Comparison of ENCODE assay signal across 27 cellular contexts in genomic region chr10:88968316-88968882, GRCh38. TPM values are rescaled to one million over a fixed set of nuclear protein-coding genes. Genes with fewer than 3 reads are reported as not detected.
A peak's percentile ranks its signal among the peaks of the same experiment; 100 is the strongest.
DNase-seq lines count a peak whose midpoint lies in the region; ATAC-seq and TF ChIP-seq lines count a peak whose summit lies in the region.
"Had no signal": no experiment of that assay in that cellular context is flagged by ENCODE, and none has a peak within 500 bp of the region (broad histone marks: within the 10 kb centered on the region; RNA-seq: fewer than 3 reads in every experiment).

No MANE protein-coding gene starts in this region.

- intact Hi-C loops in mammary epithelial cell (cut with micrococcal nuclease) (no loop called here), breast epithelium (cut with DNase I; ENCODE audit: low total_unique reads) (no loop called here), aorta (cut with DNase I) (no loop called here)

- H3K9me3 ChIP-seq in mammary epithelial cell (replicated peaks; ENCODE audit: insufficient read depth, low read length), result no peaks in the 10 kb centered on the region
- H3K9me3 ChIP-seq in breast epithelium, result no peaks in the 10 kb centered on the region
- no peaks in the 10 kb centered on the region for H3K9me3 ChIP-seq in gastroesophageal sphincter
- H3K9me3 ChIP-seq in skeletal muscle tissue (ENCODE audit: control insufficient read depth in 3 of 3, low read length in 3 of 3), result no peaks in the 10 kb centered on the region
- H3K9me3 ChIP-seq in aorta (ENCODE audit: control insufficient read depth, low read length), result no peaks in the 10 kb centered on the region
- H3K9me3 ChIP-seq: left lung, suprapubic skin had no signal

- no peaks in the 10 kb centered on the region for H3K4me1 ChIP-seq in mammary epithelial cell (ENCODE audit: insufficient read depth, low read length)
- H3K4me1 ChIP-seq in breast epithelium, result no peaks in the 10 kb centered on the region
- H3K4me1 ChIP-seq in gastroesophageal sphincter, result peaks cover 0 to 82% (median 5%) of the 10 kb centered on the region in 3 donors
- no peaks in the 10 kb centered on the region for H3K4me1 ChIP-seq in skeletal muscle tissue (ENCODE audit: control insufficient read depth in 3 of 3, insufficient read depth in 3 of 3, low read length in 3 of 3)
- peaks cover 7 to 21% of the 10 kb centered on the region in 2 donors for H3K4me1 ChIP-seq in aorta (ENCODE audit: control insufficient read depth in 1 of 2, insufficient read depth in 2 of 2, low read length in 2 of 2)

- no peak for TF ChIP-seq CTCF in mammary epithelial cell (conservative IDR thresholded peaks at IDR 0.05 in 1 of 2, IDR thresholded peaks at IDR 0.05 in 1 of 2; ENCODE audit: extremely low read depth in 1 of 2, insufficient read depth in 1 of 2, low read depth in 1 of 2, low read length in 2 of 2)
- no peak for TF ChIP-seq CTCF in breast epithelium (IDR thresholded peaks at IDR 0.05)
- no peak for TF ChIP-seq CTCF in gastroesophageal sphincter (IDR thresholded peaks at IDR 0.05)

- no peak overlapping the region for H3K4me2 ChIP-seq in mammary epithelial cell (ENCODE audit: insufficient read depth, low read depth, low read length)

- in situ Hi-C loops in mammary epithelial cell (cut with MboI; ENCODE audit: low sequenced_read_pairs in 2 of 2), result no loop called here

- 20% methylated on average over 3 of the region's 3 CpGs for WGBS in mammary epithelial cell (ENCODE audit: low coverage, missing lambda C conversion rate)
- WGBS in gastroesophageal sphincter (ENCODE audit: low coverage in 1 of 2), 2 donors, result 21 to 35% methylated on average over 3 of the region's 3 CpGs
- 6 to 10% methylated on average over 3 of the region's 3 CpGs for WGBS in aorta, 2 donors

- H3K27me3 ChIP-seq in mammary epithelial cell (ENCODE audit: insufficient read depth, low read length) (no peaks in the 10 kb centered on the region), breast epithelium (no peaks in the 10 kb centered on the region), gastroesophageal sphincter (no peaks in the 10 kb centered on the region), skeletal muscle tissue (ENCODE audit: control insufficient read depth in 3 of 3, insufficient read depth in 3 of 3, low read length in 3 of 3) (no peaks in the 10 kb centered on the region), aorta (ENCODE audit: control insufficient read depth in 1 of 2, insufficient read depth in 2 of 2, low read length in 1 of 2) (no peaks in the 10 kb centered on the region)
- H3K27me3 ChIP-seq: cardiac muscle cell, left lung, suprapubic skin had no signal

- ATAC-seq in gastroesophageal sphincter, result no peak
- ATAC-seq in aorta (ENCODE audit: low FRiP score), result peak; percentile 64
- ATAC-seq: K562, left lung had no signal

- H3K9ac ChIP-seq in mammary epithelial cell (ENCODE audit: insufficient read depth, low read length) (no peak overlapping the region), skeletal muscle tissue (ENCODE audit: low read depth in 1 of 3, low read length in 3 of 3) (no peak overlapping the region)

- dilution Hi-C loops in mammary epithelial cell (cut with HindIII; ENCODE audit: low sequenced_read_pairs), result no loop called here

- H3K4me3 ChIP-seq in mammary epithelial cell (replicated peaks in 1 of 3; ENCODE audit: insufficient read depth in 1 of 3, low read depth in 2 of 3, low read length in 3 of 3) (no peak overlapping the region), breast epithelium (no peak overlapping the region), gastroesophageal sphincter (no peak overlapping the region), skeletal muscle tissue (ENCODE audit: low read length in 3 of 3) (no peak overlapping the region), aorta (ENCODE audit: low read length in 2 of 2) (peak overlapping the region in 1 of 2 donors; percentile 34)
- H3K4me3 ChIP-seq: cardiac muscle cell, K562, left lung, suprapubic skin had no signal

- H2AFZ ChIP-seq in mammary epithelial cell (ENCODE audit: low read depth, low read length), result peak overlapping the region; percentile 47

- H3K79me2 ChIP-seq in mammary epithelial cell (ENCODE audit: insufficient read depth, low read length), result no peaks in the 10 kb centered on the region

- H3K27ac ChIP-seq in mammary epithelial cell (ENCODE audit: insufficient read depth, low read depth, low read length), result no peak overlapping the region
- H3K27ac ChIP-seq in breast epithelium, result peak overlapping the region in 1 of 2 donors; percentile 27
- peak overlapping the region; percentile 68 to 81 (median 75) for H3K27ac ChIP-seq in gastroesophageal sphincter
- H3K27ac ChIP-seq in skeletal muscle tissue (ENCODE audit: low read depth, low read length), result peak overlapping the region; percentile 28
- peak overlapping the region in 1 of 2 donors; percentile 95 for H3K27ac ChIP-seq in aorta (ENCODE audit: low read depth in 1 of 2, low read length in 2 of 2)
- H3K27ac ChIP-seq: 22Rv1, cardiac muscle cell, RWPE1, suprapubic skin had no signal

- no peak for DNase-seq in mammary epithelial cell
- no peak for DNase-seq in breast epithelium (ENCODE audit: low spot score in 2 of 2)
- no peak for DNase-seq in aorta
- no peak for DNase-seq in EL
- DNase-seq in cortex of kidney (lab: John Stamatoyannopoulos, UW), result no peak
- DNase-seq in hippocampal formation (lab: John Stamatoyannopoulos, UW), result no peak
- DNase-seq: activated CD4-positive, alpha-beta T cell treated with anti-CD3 and anti-CD28 coated beads, Interleukin-2, amount 50 U/mL, for 4 hours; activated CD4-positive, CD25-positive, alpha-beta regulatory T cell; activated naive CD4-positive, alpha-beta T cell treated with anti-CD3 and anti-CD28 coated beads, Interleukin-2, amount 50 U/mL, for 16 hours; amygdala; CD8-positive, alpha-beta memory T cell; dermis blood vessel endothelial cell; DMS 273 treated with DMSO at 0.1 percent for 48 hours; HCEC 1CT; left lung; MM.1S; naive B cell; NCI-H1417 treated with DMSO at 0.1 percent for 48 hours; nucleus accumbens; stimulated activated CD4-positive, alpha-beta T cell treated with anti-CD3 and anti-CD28 coated beads, Interleukin-4, amount 100 ng/mL, for 1 hour had no signal

- TF ChIP-seq EP300 in gastroesophageal sphincter (IDR thresholded peaks at IDR 0.05), result no peak

- H4K20me1 ChIP-seq in mammary epithelial cell (ENCODE audit: insufficient read depth, low read length), result no peaks in the 10 kb centered on the region

- H3K36me3 ChIP-seq in mammary epithelial cell (ENCODE audit: insufficient read depth, low read length) (no peaks in the 10 kb centered on the region), breast epithelium (no peaks in the 10 kb centered on the region), gastroesophageal sphincter (no peaks in the 10 kb centered on the region), skeletal muscle tissue (ENCODE audit: control insufficient read depth in 3 of 3, insufficient read depth in 3 of 3, low read length in 3 of 3) (no peaks in the 10 kb centered on the region), aorta (ENCODE audit: control insufficient read depth in 1 of 2, insufficient read depth in 2 of 2, low read length in 1 of 2) (no peaks in the 10 kb centered on the region)
- H3K36me3 ChIP-seq: cardiac muscle cell, left lung, suprapubic skin had no signal

- no TSS peak for BruUV-seq in mammary epithelial cell (replicated peaks; lab: Mats Ljungman, UMichigan)

- TF ChIP-seq POLR2A in breast epithelium (IDR thresholded peaks at IDR 0.05), result no peak
- TF ChIP-seq POLR2A in gastroesophageal sphincter (IDR thresholded peaks at IDR 0.05), result no peak

- CTCF ChIA-PET in mammary epithelial cell (lab: Charles Lee; ENCODE audit: low non-redundant PET), result no interaction called here

RNA-seq across cellular contexts. Expression of gene ACTA2, which starts 15.8 kb away (rescaled TPM):
- total RNA-seq in mammary epithelial cell, result 100 to 1,000 TPM in 1 of 2 donors, 10 to 100 TPM in 1; 20.7 to 341 TPM
- polyA plus RNA-seq in mammary epithelial cell, result 24.0 TPM
- 5.5 TPM for polyA minus RNA-seq in mammary epithelial cell
- 1,000 to 10,000 TPM in 2 of 3 donors, 10 to 100 TPM in 1; 87.9 to 1,054 (median 1,036) TPM for total RNA-seq in breast epithelium
- total RNA-seq in gastroesophageal sphincter, result 1,000 to 10,000 TPM; 5,887 to 9,086 (median 7,887) TPM
- 314 TPM for total RNA-seq in skeletal muscle tissue
- 1,000 to 10,000 TPM; 3,684 to 9,611 TPM for total RNA-seq in aorta
- 1,000 to 10,000 TPM; 3,163 to 4,826 TPM for polyA plus RNA-seq in aorta

RNA-seq across cellular contexts. Expression of gene FAS, which starts 22.2 kb away (rescaled TPM):
- total RNA-seq in mammary epithelial cell (10 to 100 TPM; 50.0 to 71.8 TPM), breast epithelium (10 to 100 TPM; 26.9 to 51.5 (median 47.3) TPM), gastroesophageal sphincter (10 to 100 TPM; 15.0 to 27.5 (median 19.6) TPM), skeletal muscle tissue (8.4 TPM), aorta (10 to 100 TPM; 27.4 to 28.5 TPM)
- polyA plus RNA-seq in mammary epithelial cell (46.5 TPM), aorta (10 to 100 TPM in 1 of 2 donors, 1 to 10 TPM in 1; 9.5 to 28.5 TPM)
- polyA minus RNA-seq in mammary epithelial cell, result 125 TPM
